ENCODE assay signal across 9 cellular contexts in genomic region chr5:76544268-76544926, GRCh38.
DNase-seq lines count a peak whose midpoint lies in the region; ATAC-seq, FAIRE-seq and TF ChIP-seq lines count a peak whose summit lies in the region.
"Had no signal": no experiment of that assay in that cellular context is flagged by ENCODE, and none has a peak within 500 bp of the region (broad histone marks: within the 10 kb centered on the region; RNA-seq: fewer than 3 reads in every experiment).

No MANE protein-coding gene starts in this region.

- H3K4me1 ChIP-seq in Peyer's patch (peaks cover 0 to 56% (median 8%) of the 10 kb centered on the region in 4 donors), keratinocyte (ENCODE audit: control insufficient read depth, extremely low read depth, insufficient read depth, low read length) (no peaks in the 10 kb centered on the region)

- H3K27me3 ChIP-seq in Peyer's patch (no peaks in the 10 kb centered on the region), keratinocyte (ENCODE audit: control insufficient read depth, extremely low read depth, insufficient read depth, low read length) (peaks cover 5% of the 10 kb centered on the region)

- peak; percentile 35 for ATAC-seq in GM21737 (IDR thresholded peaks at IDR 0.05; ENCODE audit: unreplicated experiment)

- peak overlapping the region; percentile 60 to 74 (median 66) for H3K27ac ChIP-seq in Peyer's patch
- H3K27ac ChIP-seq in keratinocyte (ENCODE audit: control insufficient read depth, insufficient read depth, low read length) = no peak overlapping the region

- H3K4me3 ChIP-seq in Peyer's patch = no peak overlapping the region
- no peak overlapping the region for H3K4me3 ChIP-seq in keratinocyte (ENCODE audit: control insufficient read depth in 2 of 3, extremely low read depth in 1 of 3, insufficient read depth in 2 of 3, low read depth in 1 of 3, low read length in 3 of 3)

- H3K4me1 Mint-ChIP-seq in activated naive CD4-positive, alpha-beta T cell treated with anti-CD3 and anti-CD28 coated beads for 36 hours (ENCODE audit: low read depth) = peaks cover 86% of the 10 kb centered on the region

- no peaks in the 10 kb centered on the region for H3K36me3 Mint-ChIP-seq in activated naive CD4-positive, alpha-beta T cell treated with anti-CD3 and anti-CD28 coated beads for 36 hours (ENCODE audit: low read depth)
- H3K36me3 Mint-ChIP-seq: memory B cell had no signal

- no peak for TF ChIP-seq POLR2A in Peyer's patch (IDR thresholded peaks at IDR 0.05)

- H3K9me3 Mint-ChIP-seq in activated naive CD4-positive, alpha-beta T cell treated with anti-CD3 and anti-CD28 coated beads for 36 hours = no peaks in the 10 kb centered on the region
- H3K9me3 Mint-ChIP-seq: memory B cell had no signal

- DNase-seq in CD1c-positive myeloid dendritic cell (ENCODE audit: extremely low spot score) (peak; percentile 60), Peyer's patch (peak; percentile 30 to 84 (median 68)), keratinocyte (ENCODE audit: low read depth, low spot score) (no peak), ureter (ENCODE audit: low spot score) (no peak), SKM-1 (lab: John Stamatoyannopoulos, UW; ENCODE audit: unreplicated experiment) (no peak)
- DNase-seq in activated naive CD4-positive, alpha-beta T cell treated with anti-CD3 and anti-CD28 coated beads for 36 hours = peak; percentile 84
- peak; percentile 12 to 28 for DNase-seq in stimulated activated CD8-positive, alpha-beta memory T cell treated with anti-CD3 and anti-CD28 coated beads, Interleukin-4, amount 100 ng/mL, for 4 hours (ENCODE audit: low read depth in 2 of 2, low spot score in 1 of 2)

- H3K79me2 ChIP-seq in keratinocyte (ENCODE audit: control insufficient read depth, insufficient read depth, low read length) = no peaks in the 10 kb centered on the region

- H2AFZ ChIP-seq in keratinocyte (ENCODE audit: control insufficient read depth, low read length) = no peak overlapping the region

- no peaks in the 10 kb centered on the region for H3K9me3 ChIP-seq in Peyer's patch
- H3K9me3 ChIP-seq in keratinocyte (ENCODE audit: control insufficient read depth, low read depth, low read length) = no peaks in the 10 kb centered on the region

- H4K20me1 ChIP-seq in keratinocyte (ENCODE audit: control insufficient read depth, extremely low read depth, insufficient read depth, low read length) = no peaks in the 10 kb centered on the region

- H3K9ac ChIP-seq in keratinocyte (ENCODE audit: control insufficient read depth, extremely low read depth, insufficient read depth, low read length) = no peak overlapping the region

- dilution Hi-C loops in keratinocyte (cut with MboI; ENCODE audit: extremely low pct_ligation_motif_present, low sequenced_read_pairs) = no loop called here

- FAIRE-seq in keratinocyte (lab: Jason Lieb, UNC) = no peak

- H3K27me3 Mint-ChIP-seq in activated naive CD4-positive, alpha-beta T cell treated with anti-CD3 and anti-CD28 coated beads for 36 hours (ENCODE audit: low read depth) = no peaks in the 10 kb centered on the region

- H3K36me3 ChIP-seq in Peyer's patch = no peaks in the 10 kb centered on the region
- H3K36me3 ChIP-seq in keratinocyte (ENCODE audit: control insufficient read depth in 2 of 2, extremely low read depth in 1 of 2, insufficient read depth in 2 of 2, low read length in 2 of 2) = no peaks in the 10 kb centered on the region

- TF ChIP-seq CTCF in Peyer's patch (IDR thresholded peaks at IDR 0.05) (peak in 5 of 6 experiments; percentile 8 to 94 (median 88)), keratinocyte (optimal IDR thresholded peaks at IDR 0.05 in 1 of 3, IDR thresholded peaks at IDR 0.05 in 1 of 3, conservative IDR thresholded peaks at IDR 0.05 in 1 of 3; ENCODE audit: extremely low read depth in 1 of 3, insufficient read depth in 2 of 3, low read length in 3 of 3) (peak; percentile 61 to 88 (median 80))

- intact Hi-C loops in activated naive CD4-positive, alpha-beta T cell treated with anti-CD3 and anti-CD28 coated beads for 36 hours (cut with micrococcal nuclease) = loop anchor here (1.0 to 10.0 kb wide), 7 partner anchors 206 to 1492 kb away; partner anchors contain the start of genes CERT1, GCNT4 and POLK

- H3K27ac Mint-ChIP-seq in activated naive CD4-positive, alpha-beta T cell treated with anti-CD3 and anti-CD28 coated beads for 36 hours = peak overlapping the region; percentile 97
- H3K27ac Mint-ChIP-seq: memory B cell had no signal

- H3K4me3 Mint-ChIP-seq in activated naive CD4-positive, alpha-beta T cell treated with anti-CD3 and anti-CD28 coated beads for 36 hours = peak overlapping the region; percentile 71
- H3K4me3 Mint-ChIP-seq: memory B cell had no signal

- no peaks in the 10 kb centered on the region for H3K9me1 ChIP-seq in keratinocyte (ENCODE audit: control insufficient read depth, extremely low read depth, insufficient read depth, low read length)

- CTCF ChIA-PET in activated naive CD4-positive, alpha-beta T cell treated with anti-CD3 and anti-CD28 coated beads for 36 hours (lab: Charles Lee) = interaction anchor here (0.6 to 3.7 kb wide), 17 partner anchors 13 to 274 kb away, joined by 3 to 93 read pairs (median 4); partner anchors contain the start of gene IQGAP2

- no peak overlapping the region for H3K4me2 ChIP-seq in keratinocyte (ENCODE audit: control insufficient read depth, extremely low read depth, insufficient read depth, low read depth, low read length)

Comparison
In these comparisons a context has a peak if more than half of its experiments do, and no peak if none do; other contexts are left out.
1. DNase-seq: peak in CD1c-positive myeloid dendritic cell (single experiment), Peyer's patch (3 of 3), activated naive CD4-positive, alpha-beta T cell treated with anti-CD3 and anti-CD28 coated beads for 36 hours (single experiment) and stimulated activated CD8-positive, alpha-beta memory T cell treated with anti-CD3 and anti-CD28 coated beads, Interleukin-4, amount 100 ng/mL, for 4 hours (2 of 2); none in keratinocyte (single experiment), ureter (single experiment) and SKM-1 (single experiment).